In genomic region chr5:74064911-74065310, GRCh38 we compare ENCODE assay signal across 33 cellular contexts.
"Had no signal": no experiment of that assay in that cellular context is flagged by ENCODE, and none has a peak within 500 bp of the region (broad histone marks: within the 10 kb centered on the region; RNA-seq: fewer than 3 reads in every experiment).

No MANE protein-coding gene starts in this region.

- H3K27ac Mint-ChIP-seq: activated B cell treated with CpG ODN at 0.5 μM for 24 hours; activated CD4-positive, alpha-beta memory T cell treated with anti-CD3 and anti-CD28 coated beads for 36 hours; activated CD4-positive, alpha-beta T cell treated with anti-CD3 and anti-CD28 coated beads for 36 hours; activated CD4-positive, alpha-beta T cell treated with anti-CD3 and anti-CD28 coated beads, Interleukin-2, amount 10 ng/mL, durations not matched to agents 24 days and 14 days; activated CD8-positive, alpha-beta memory T cell treated with anti-CD3 and anti-CD28 coated beads, Interleukin-2, amount 10 ng/mL, durations not matched to agents 7 days and 5 days; activated CD8-positive, alpha-beta T cell treated with anti-CD3 and anti-CD28 coated beads, Interleukin-2, amount 10 ng/mL, durations not matched to agents 7 days and 5 days; activated naive CD4-positive, alpha-beta T cell treated with anti-CD3 and anti-CD28 coated beads for 36 hours; activated naive CD4-positive, alpha-beta T cell treated with anti-CD3 and anti-CD28 coated beads, Interleukin-2, amount 50 U/mL, for 24 hours; activated naive CD8-positive, alpha-beta T cell treated with anti-CD3 and anti-CD28 coated beads for 36 hours; activated naive CD8-positive, alpha-beta T cell treated with anti-CD3 and anti-CD28 coated beads, Interleukin-2, amount 50 U/mL, for 24 hours; activated T-helper 1 cell treated with anti-CD3 and anti-CD28 coated beads, Interleukin-12 subunit alpha, Interleukin-12 subunit beta, Interleukin-2, Interleukin-4 antibody, amounts not matched to agents 30 ng/mL and 10 ng/mL and 1 ng/mL, durations not matched to agents 14 hours and 24 hours and 36 hours; activated T-helper 2 cell treated with anti-CD3 and anti-CD28 coated beads, Interferon-gamma antibody, Interleukin-2, Interleukin-4, amounts not matched to agents 10 μg/mL and 5 μg/mL and 100 μg/mL, durations not matched to agents 14 hours and 24 hours and 36 hours; effector memory CD8-positive, alpha-beta T cell; T-helper 17 cell; T-helper 2 cell treated with Interferon-gamma antibody and Interleukin-4, amounts not matched to agents 5 μg/mL and 100 μg/mL, for 36 hours had no signal

- ATAC-seq: activated CD4-positive, alpha-beta T cell treated with anti-CD3 and anti-CD28 coated beads for 36 hours; activated CD8-positive, alpha-beta memory T cell treated with anti-CD3 and anti-CD28 coated beads, Interleukin-2, amount 10 ng/mL, durations not matched to agents 7 days and 5 days; activated CD8-positive, alpha-beta T cell treated with anti-CD3 and anti-CD28 coated beads, Interleukin-2, amount 10 ng/mL, durations not matched to agents 7 days and 5 days; activated naive CD8-positive, alpha-beta T cell treated with anti-CD3 and anti-CD28 coated beads, Interleukin-2, amount 50 U/mL, for 24 hours; body of pancreas; effector memory CD8-positive, alpha-beta T cell; T-helper 17 cell had no signal

- H3K27ac ChIP-seq: adrenal gland, body of pancreas, esophagus muscularis mucosa, WERI-Rb-1 had no signal

- H3K27me3 ChIP-seq: adrenal gland, body of pancreas, esophagus muscularis mucosa had no signal

- DNase-seq: activated B cell treated with CpG ODN at 0.5 μM for 24 hours; activated CD4-positive, alpha-beta memory T cell treated with anti-CD3 and anti-CD28 coated beads for 36 hours; activated CD4-positive, alpha-beta T cell treated with anti-CD3 and anti-CD28 coated beads for 36 hours; activated CD4-positive, alpha-beta T cell treated with anti-CD3 and anti-CD28 coated beads, Interleukin-2, amount 10 ng/mL, durations not matched to agents 24 days and 14 days; activated CD4-positive, CD25-positive, alpha-beta regulatory T cell treated with anti-CD3 and anti-CD28 coated beads, Interleukin-2, amount 50 U/mL, for 72 hours; activated CD8-positive, alpha-beta memory T cell treated with anti-CD3 and anti-CD28 coated beads, Interleukin-2, amount 10 ng/mL, durations not matched to agents 7 days and 5 days; activated CD8-positive, alpha-beta memory T cell treated with anti-CD3 and anti-CD28 coated beads, Interleukin-2, amount 50 U/mL, for 4 hours; activated CD8-positive, alpha-beta T cell treated with anti-CD3 and anti-CD28 coated beads, Interleukin-2, amount 10 ng/mL, durations not matched to agents 7 days and 5 days; activated effector memory CD4-positive, alpha-beta T cell treated with anti-CD3 and anti-CD28 coated beads, Interleukin-2, amount 50 U/mL, for 16 hours; activated naive CD4-positive, alpha-beta T cell treated with anti-CD3 and anti-CD28 coated beads for 36 hours; activated naive CD8-positive, alpha-beta T cell treated with anti-CD3 and anti-CD28 coated beads for 36 hours; activated naive CD8-positive, alpha-beta T cell treated with anti-CD3 and anti-CD28 coated beads, Interleukin-2, amount 50 U/mL, for 24 hours; activated T-cell treated with anti-CD3 and anti-CD28 coated beads, Interleukin-2, amount 50 U/mL, for 1 hour; activated T-cell treated with anti-CD3 and anti-CD28 coated beads, Interleukin-2, amount 50 U/mL, for 48 hours; adrenal gland; amygdala; aorta; body of pancreas; caudate nucleus; cortex of kidney; dermis blood vessel endothelial cell; effector CD4-positive, alpha-beta T cell; effector memory CD8-positive, alpha-beta T cell; erythroblast; head of caudate nucleus; T-helper 17 cell; T1000; WERI-Rb-1 had no signal

- H3K4me1 ChIP-seq: adrenal gland, body of pancreas, esophagus muscularis mucosa had no signal

- H3K4me3 ChIP-seq: adrenal gland, body of pancreas, esophagus muscularis mucosa had no signal

- H3K36me3 Mint-ChIP-seq: activated CD4-positive, alpha-beta memory T cell treated with anti-CD3 and anti-CD28 coated beads for 36 hours; activated CD8-positive, alpha-beta memory T cell treated with anti-CD3 and anti-CD28 coated beads, Interleukin-2, amount 10 ng/mL, durations not matched to agents 7 days and 5 days; activated naive CD4-positive, alpha-beta T cell treated with anti-CD3 and anti-CD28 coated beads, Interleukin-2, amount 50 U/mL, for 24 hours; activated naive CD8-positive, alpha-beta T cell treated with anti-CD3 and anti-CD28 coated beads for 36 hours had no signal

- H3K36me3 ChIP-seq: adrenal gland, esophagus muscularis mucosa, WERI-Rb-1 had no signal

- H3K27me3 Mint-ChIP-seq: activated CD4-positive, alpha-beta T cell treated with anti-CD3 and anti-CD28 coated beads for 36 hours; activated CD4-positive, alpha-beta T cell treated with anti-CD3 and anti-CD28 coated beads, Interleukin-2, amount 10 ng/mL, durations not matched to agents 24 days and 14 days; activated CD8-positive, alpha-beta memory T cell treated with anti-CD3 and anti-CD28 coated beads, Interleukin-2, amount 10 ng/mL, durations not matched to agents 7 days and 5 days; activated naive CD4-positive, alpha-beta T cell treated with anti-CD3 and anti-CD28 coated beads, Interleukin-2, amount 50 U/mL, for 24 hours; effector memory CD8-positive, alpha-beta T cell had no signal

- H3K4me3 Mint-ChIP-seq: activated B cell treated with CpG ODN at 0.5 μM for 24 hours; activated CD4-positive, alpha-beta memory T cell treated with anti-CD3 and anti-CD28 coated beads for 36 hours; activated CD4-positive, alpha-beta T cell treated with anti-CD3 and anti-CD28 coated beads for 36 hours; activated CD4-positive, alpha-beta T cell treated with anti-CD3 and anti-CD28 coated beads, Interleukin-2, amount 10 ng/mL, durations not matched to agents 24 days and 14 days; activated CD8-positive, alpha-beta memory T cell treated with anti-CD3 and anti-CD28 coated beads, Interleukin-2, amount 10 ng/mL, durations not matched to agents 7 days and 5 days; activated CD8-positive, alpha-beta T cell treated with anti-CD3 and anti-CD28 coated beads, Interleukin-2, amount 10 ng/mL, durations not matched to agents 7 days and 5 days; activated naive CD4-positive, alpha-beta T cell treated with anti-CD3 and anti-CD28 coated beads for 36 hours; activated naive CD4-positive, alpha-beta T cell treated with anti-CD3 and anti-CD28 coated beads, Interleukin-2, amount 50 U/mL, for 24 hours; activated naive CD8-positive, alpha-beta T cell treated with anti-CD3 and anti-CD28 coated beads for 36 hours; activated naive CD8-positive, alpha-beta T cell treated with anti-CD3 and anti-CD28 coated beads, Interleukin-2, amount 50 U/mL, for 24 hours; activated T-helper 1 cell treated with anti-CD3 and anti-CD28 coated beads, Interleukin-12 subunit alpha, Interleukin-12 subunit beta, Interleukin-2, Interleukin-4 antibody, amounts not matched to agents 30 ng/mL and 10 ng/mL and 1 ng/mL, durations not matched to agents 14 hours and 24 hours and 36 hours; effector memory CD8-positive, alpha-beta T cell; T-helper 17 cell; T-helper 2 cell treated with Interferon-gamma antibody and Interleukin-4, amounts not matched to agents 5 μg/mL and 100 μg/mL, for 36 hours had no signal

- H3K9me3 Mint-ChIP-seq: activated B cell treated with CpG ODN at 0.5 μM for 24 hours; activated CD4-positive, alpha-beta memory T cell treated with anti-CD3 and anti-CD28 coated beads for 36 hours; activated CD4-positive, alpha-beta T cell treated with anti-CD3 and anti-CD28 coated beads, Interleukin-2, amount 10 ng/mL, durations not matched to agents 24 days and 14 days; activated naive CD4-positive, alpha-beta T cell treated with anti-CD3 and anti-CD28 coated beads for 36 hours; activated naive CD4-positive, alpha-beta T cell treated with anti-CD3 and anti-CD28 coated beads, Interleukin-2, amount 50 U/mL, for 24 hours; activated naive CD8-positive, alpha-beta T cell treated with anti-CD3 and anti-CD28 coated beads for 36 hours; activated naive CD8-positive, alpha-beta T cell treated with anti-CD3 and anti-CD28 coated beads, Interleukin-2, amount 50 U/mL, for 24 hours; activated T-helper 1 cell treated with anti-CD3 and anti-CD28 coated beads, Interleukin-12 subunit alpha, Interleukin-12 subunit beta, Interleukin-2, Interleukin-4 antibody, amounts not matched to agents 30 ng/mL and 10 ng/mL and 1 ng/mL, durations not matched to agents 14 hours and 24 hours and 36 hours; activated T-helper 2 cell treated with anti-CD3 and anti-CD28 coated beads, Interferon-gamma antibody, Interleukin-2, Interleukin-4, amounts not matched to agents 10 μg/mL and 5 μg/mL and 100 μg/mL, durations not matched to agents 14 hours and 24 hours and 36 hours; effector memory CD8-positive, alpha-beta T cell; T-helper 2 cell treated with Interferon-gamma antibody and Interleukin-4, amounts not matched to agents 5 μg/mL and 100 μg/mL, for 36 hours had no signal

- H3K4me1 Mint-ChIP-seq: activated B cell treated with CpG ODN at 0.5 μM for 24 hours; activated CD4-positive, alpha-beta T cell treated with anti-CD3 and anti-CD28 coated beads for 36 hours; activated CD4-positive, alpha-beta T cell treated with anti-CD3 and anti-CD28 coated beads, Interleukin-2, amount 10 ng/mL, durations not matched to agents 24 days and 14 days; activated CD8-positive, alpha-beta memory T cell treated with anti-CD3 and anti-CD28 coated beads, Interleukin-2, amount 10 ng/mL, durations not matched to agents 7 days and 5 days; activated naive CD4-positive, alpha-beta T cell treated with anti-CD3 and anti-CD28 coated beads, Interleukin-2, amount 50 U/mL, for 24 hours; activated naive CD8-positive, alpha-beta T cell treated with anti-CD3 and anti-CD28 coated beads for 36 hours; T-helper 17 cell had no signal

- H3K9me3 ChIP-seq: adrenal gland, body of pancreas, esophagus muscularis mucosa had no signal
